Comparison of ENCODE assay signal across 10 cellular contexts in the genomic region with DNA sequence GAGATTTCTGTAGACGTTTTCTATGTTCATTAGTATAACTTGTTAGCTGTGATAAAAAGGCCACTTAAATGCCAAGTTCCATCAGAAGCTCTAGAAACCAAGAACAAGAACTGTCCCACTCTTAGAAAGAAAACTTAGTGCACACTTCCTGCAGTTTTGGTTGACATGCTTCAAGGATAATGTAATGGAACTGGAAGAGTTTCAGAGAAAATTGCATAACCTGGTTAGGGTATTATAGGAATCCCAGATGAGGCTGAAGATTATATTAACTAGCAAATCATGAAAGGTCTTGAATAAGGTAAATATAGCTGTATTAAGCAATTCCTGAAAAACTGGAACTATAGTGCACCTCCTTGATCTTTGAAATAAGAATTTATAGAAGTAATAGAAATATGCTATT. TPM values are rescaled to one million over a fixed set of nuclear protein-coding genes. Genes with fewer than 3 reads are reported as not detected.
A peak's percentile ranks its signal among the peaks of the same experiment; 100 is the strongest.
DNase-seq lines count a peak whose midpoint lies in the region; TF ChIP-seq lines count a peak whose summit lies in the region.
"Had no signal": no experiment of that assay in that cellular context is flagged by ENCODE, and none has a peak within 500 bp of the region (broad histone marks: within the 10 kb centered on the region; RNA-seq: fewer than 3 reads in every experiment).

No MANE protein-coding gene starts in this region.

- no peak overlapping the region for H3K27ac Mint-ChIP-seq in CD4-positive, alpha-beta memory T cell
- H3K27ac Mint-ChIP-seq: stimulated activated memory B cell treated with anti-CD40 and anti-IgM and Interleukin-4, amounts not matched to agents 10 μg/mL and 1 μg/mL and 100 μg/mL, for 72 hours had no signal

- no peak overlapping the region for H3K4me3 Mint-ChIP-seq in CD4-positive, alpha-beta memory T cell
- H3K4me3 Mint-ChIP-seq: stimulated activated memory B cell treated with anti-CD40 and anti-IgM and Interleukin-4, amounts not matched to agents 10 μg/mL and 1 μg/mL and 100 μg/mL, for 72 hours had no signal

- DNase-seq in astrocyte of the spinal cord (ENCODE audit: low read depth, low spot score), result peak; percentile 38
- peak; percentile 80 for DNase-seq in iris pigment epithelial cell (ENCODE audit: low read depth)
- DNase-seq in thyroid gland, result no peak
- DNase-seq in activated CD4-positive, CD25-positive, alpha-beta regulatory T cell (lab: John Stamatoyannopoulos, UW), result no peak
- no peak for DNase-seq in CD4-positive, alpha-beta memory T cell
- no peak for DNase-seq in effector CD8-positive, alpha-beta T cell (lab: John Stamatoyannopoulos, UW)
- DNase-seq: DMS153, kidney glomerular epithelial cell had no signal

- no peaks in the 10 kb centered on the region for H3K27me3 Mint-ChIP-seq in CD4-positive, alpha-beta memory T cell
- H3K27me3 Mint-ChIP-seq: stimulated activated memory B cell treated with anti-CD40 and anti-IgM and Interleukin-4, amounts not matched to agents 10 μg/mL and 1 μg/mL and 100 μg/mL, for 72 hours had no signal

- intact Hi-C loops in thyroid gland (cut with DNase I), result loop anchor here (10.0 kb wide), 1 partner anchor 169 kb away; the partner anchor contains the start of gene LTV1
- intact Hi-C loops in CD4-positive, alpha-beta memory T cell (cut with micrococcal nuclease), result no loop called here

- in situ Hi-C loops in astrocyte of the spinal cord (cut with HindIII; ENCODE audit: low sequenced_read_pairs), result no loop called here

- POLR2A ChIA-PET in CD4-positive, alpha-beta memory T cell (lab: Charles Lee; ENCODE audit: partially characterized antibody), result no interaction called here

- WGBS in thyroid gland, 2 donors, result 52 to 66% methylated on average over 1 of the region's 1 CpG

- peaks cover 0 to 2% (median under 1%) of the 10 kb centered on the region in 8 donors for H3K9me3 Mint-ChIP-seq in CD4-positive, alpha-beta memory T cell
- H3K9me3 Mint-ChIP-seq: stimulated activated memory B cell treated with anti-CD40 and anti-IgM and Interleukin-4, amounts not matched to agents 10 μg/mL and 1 μg/mL and 100 μg/mL, for 72 hours had no signal

- no peaks in the 10 kb centered on the region; the same call in 1 of the 2 replicates for H3K9me3 ChIP-seq in HUES6 (ENCODE audit: control insufficient read depth, insufficient read depth, low read depth, low read length)
- H3K9me3 ChIP-seq in thyroid gland, result no peaks in the 10 kb centered on the region
- H3K9me3 ChIP-seq in CD4-positive, alpha-beta memory T cell (ENCODE audit: control insufficient read depth in 1 of 2, low read length in 2 of 2), result no peaks in the 10 kb centered on the region

- H3K36me3 ChIP-seq in HUES6 (ENCODE audit: control insufficient read depth, insufficient read depth, low read length) (no peaks in the 10 kb centered on the region), thyroid gland (no peaks in the 10 kb centered on the region)
- H3K36me3 ChIP-seq in CD4-positive, alpha-beta memory T cell (ENCODE audit: insufficient read depth, low read length), result no peaks in the 10 kb centered on the region

- H3K27me3 ChIP-seq in HUES6 (ENCODE audit: control insufficient read depth, insufficient read depth, low read length) (no peaks in the 10 kb centered on the region), thyroid gland (no peaks in the 10 kb centered on the region)
- H3K27me3 ChIP-seq in CD4-positive, alpha-beta memory T cell (ENCODE audit: insufficient read depth, low read length), result no peaks in the 10 kb centered on the region

- H3K4me3 ChIP-seq in HUES6 (ENCODE audit: low read depth, low read length) (peak overlapping the region; percentile 60), astrocyte of the spinal cord (ENCODE audit: low read depth, low read length) (no peak overlapping the region), thyroid gland (replicated peaks in 1 of 3) (no peak overlapping the region)
- H3K4me3 ChIP-seq in CD4-positive, alpha-beta memory T cell (ENCODE audit: low read length in 2 of 2), result no peak overlapping the region

- H3K36me3 Mint-ChIP-seq in CD4-positive, alpha-beta memory T cell, result peaks cover 2 to 4% of the 10 kb centered on the region in 2 donors

- no peak overlapping the region for H3K9ac ChIP-seq in HUES6 (ENCODE audit: low read length)

- TF ChIP-seq CTCF in astrocyte of the spinal cord (IDR thresholded peaks at IDR 0.05; ENCODE audit: low read depth, low read length), result no peak
- TF ChIP-seq CTCF in thyroid gland (IDR thresholded peaks at IDR 0.05), result no peak

- H3K4me1 ChIP-seq in HUES6 (ENCODE audit: control insufficient read depth, insufficient read depth, low read length), result peaks cover 52% of the 10 kb centered on the region
- peaks cover 29 to 31% of the 10 kb centered on the region in 2 donors for H3K4me1 ChIP-seq in thyroid gland
- H3K4me1 ChIP-seq in CD4-positive, alpha-beta memory T cell (ENCODE audit: insufficient read depth, low read length), result peaks cover 13% of the 10 kb centered on the region

- H3K4me1 Mint-ChIP-seq in CD4-positive, alpha-beta memory T cell, result peaks cover 23 to 71% (median 37%) of the 10 kb centered on the region in 4 donors

- 0 out of 2 replicates have a peak overlapping the region, but pooled peaks have one; percentile 62 for H3K27ac ChIP-seq in HUES6 (ENCODE audit: low read depth, low read length)
- H3K27ac ChIP-seq in thyroid gland, result peak overlapping the region in 2 of 3 donors; percentile 50 to 96
- no peak overlapping the region for H3K27ac ChIP-seq in CD4-positive, alpha-beta memory T cell (ENCODE audit: low read depth, low read length)

- CTCF ChIA-PET in CD4-positive, alpha-beta memory T cell (lab: Charles Lee; ENCODE audit: partially characterized antibody), result no interaction called here

- no peak for TF ChIP-seq POLR2A in thyroid gland (IDR thresholded peaks at IDR 0.05)

RNA-seq across cellular contexts. Expression of gene PHACTR2, which starts 1.8 kb away (rescaled TPM):
- total RNA-seq in thyroid gland, result 100 to 1,000 TPM in 3 of 4 donors, 10 to 100 TPM in 1; 95.0 to 127 (median 111) TPM
- total RNA-seq in CD4-positive, alpha-beta memory T cell, result 10 to 100 TPM; 60.3 to 61.3 TPM
- 10 to 100 TPM; 13.1 to 30.6 TPM for polyA plus RNA-seq in CD4-positive, alpha-beta memory T cell

Comparison
In these comparisons a context has a peak if more than half of its experiments do, and no peak if none do; other contexts are left out.
1. DNase-seq: peak in astrocyte of the spinal cord (single experiment) and iris pigment epithelial cell (single experiment); none in thyroid gland (0 of 2), activated CD4-positive, CD25-positive, alpha-beta regulatory T cell (0 of 4), CD4-positive, alpha-beta memory T cell (0 of 5) and effector CD8-positive, alpha-beta T cell (single experiment).